16 cellular contexts compared by ENCODE assay signal in genomic region chr20:51697119-51697826, GRCh38.
A peak's percentile ranks its signal among the peaks of the same experiment; 100 is the strongest.
DNase-seq lines count a peak whose midpoint lies in the region; FAIRE-seq and TF ChIP-seq lines count a peak whose summit lies in the region.
"Had no signal": no experiment of that assay in that cellular context is flagged by ENCODE, and none has a peak within 500 bp of the region (broad histone marks: within the 10 kb centered on the region; RNA-seq: fewer than 3 reads in every experiment).

No MANE protein-coding gene starts in this region.

- FAIRE-seq in kidney (lab: Jason Lieb, UNC) = no peak

- no peaks in the 10 kb centered on the region for H3K27me3 ChIP-seq in WERI-Rb-1 (ENCODE audit: insufficient read depth, low read depth, severe bottlenecking)

- H3K4me1 ChIP-seq in kidney (ENCODE audit: control insufficient read depth in 1 of 2, insufficient read depth in 1 of 2, low read depth in 1 of 2, low read length in 2 of 2) = no peaks in the 10 kb centered on the region

- no peaks in the 10 kb centered on the region for H3K9me3 Mint-ChIP-seq in Calu3 (ENCODE audit: low read depth, unreplicated experiment)

- H3K36me3 ChIP-seq in WERI-Rb-1 = no peaks in the 10 kb centered on the region
- H3K36me3 ChIP-seq in kidney (ENCODE audit: control insufficient read depth in 1 of 2, insufficient read depth in 2 of 2, low read length in 2 of 2) = peaks cover 0 to 2% of the 10 kb centered on the region in 2 donors

- intact Hi-C loops in Calu3 (cut with micrococcal nuclease; ENCODE audit: unreplicated experiment) = no loop called here
- intact Hi-C loops in kidney (cut with DNase I) = no loop called here
- intact Hi-C loops in cardiac septum (cut with DNase I) = no loop called here

- H3K4me3 Mint-ChIP-seq in Calu3 (ENCODE audit: low read depth, unreplicated experiment) = no peak overlapping the region
- H3K4me3 Mint-ChIP-seq: activated CD4-positive, alpha-beta T cell treated with anti-CD3 and anti-CD28 coated beads for 36 hours; CD14-positive monocyte had no signal

- H3K27ac ChIP-seq in WERI-Rb-1 = peak overlapping the region; percentile 65
- H3K27ac ChIP-seq in kidney (ENCODE audit: low read depth in 2 of 2, low read length in 2 of 2) = no peak overlapping the region

- peak overlapping the region; percentile 81 for H3K27ac Mint-ChIP-seq in Calu3 (ENCODE audit: unreplicated experiment)
- H3K27ac Mint-ChIP-seq: activated CD4-positive, alpha-beta T cell treated with anti-CD3 and anti-CD28 coated beads for 36 hours; CD14-positive monocyte had no signal

- peaks cover 61% of the 10 kb centered on the region for H3K4me1 Mint-ChIP-seq in Calu3 (ENCODE audit: low read depth, unreplicated experiment)

- TF ChIP-seq CTCF in Calu3 (IDR thresholded peaks at IDR 0.05; ENCODE audit: unreplicated experiment) = no peak
- TF ChIP-seq CTCF in WERI-Rb-1 (IDR thresholded peaks at IDR 0.05; ENCODE audit: low read depth, low read length) = no peak
- TF ChIP-seq CTCF in kidney (IDR thresholded peaks at IDR 0.05; ENCODE audit: borderline replicate concordance, extremely low read depth, insufficient read depth) = no peak

- CTCF ChIA-PET in Calu3 (lab: Charles Lee) = interaction anchor here (0.5 to 1.0 kb wide), 3 partner anchors 56 to 259 kb away, joined by 3 to 4 read pairs (median 3); no protein-coding TSS in a partner anchor

- no peaks in the 10 kb centered on the region for H3K27me3 Mint-ChIP-seq in Calu3 (ENCODE audit: unreplicated experiment)

- no peak for DNase-seq in Calu3
- peak; percentile 60 for DNase-seq in Jurkat, Clone E6-1 (ENCODE audit: low read depth, low spot score)
- DNase-seq in WERI-Rb-1 = no peak
- peak; percentile 41 for DNase-seq in iris pigment epithelial cell (ENCODE audit: low read depth)
- no peak for DNase-seq in GOT3 (lab: John Stamatoyannopoulos, UW)
- no peak for DNase-seq in hepatic stellate cell (ENCODE audit: low spot score)
- DNase-seq in kidney = no peak
- DNase-seq in cardiac septum (ENCODE audit: low spot score) = no peak
- DNase-seq: activated CD4-positive, alpha-beta T cell treated with anti-CD3 and anti-CD28 coated beads for 36 hours; central memory CD4-positive, alpha-beta T cell; H7; NCI-H1930; nucleus accumbens; stimulated activated CD4-positive, alpha-beta T cell treated with anti-CD3 and anti-CD28 coated beads, Interleukin-2, amount 100 ng/mL, for 24 hours; stimulated activated naive CD4-positive, alpha-beta T cell treated with Interleukin-2 at 50 U/mL for 16 hours had no signal

- no peaks in the 10 kb centered on the region for H3K9me3 ChIP-seq in WERI-Rb-1 (ENCODE audit: severe bottlenecking)
- H3K9me3 ChIP-seq in kidney (ENCODE audit: control insufficient read depth in 1 of 2, low read length in 2 of 2) = no peaks in the 10 kb centered on the region

- BruUV-seq in Calu3 (replicated peaks; lab: Mats Ljungman, UMichigan) = no TSS peak

- H3K36me3 Mint-ChIP-seq in Calu3 (ENCODE audit: insufficient read depth, unreplicated experiment) = peaks cover 38% of the 10 kb centered on the region
- H3K36me3 Mint-ChIP-seq: CD14-positive monocyte had no signal

- H3K4me3 ChIP-seq in Jurkat, Clone E6-1 (ENCODE audit: low read length) = peak overlapping the region; percentile 52
- H3K4me3 ChIP-seq in WERI-Rb-1 (ENCODE audit: low read depth, low read length) (no peak overlapping the region), kidney (ENCODE audit: low read length in 2 of 2) (no peak overlapping the region)

- no peak overlapping the region for H3K9ac ChIP-seq in kidney (ENCODE audit: low read length in 2 of 2)

Comparison
In these comparisons a context has a peak if more than half of its experiments do, and no peak if none do; other contexts are left out.
1. DNase-seq: peak in Jurkat, Clone E6-1 (single experiment) and iris pigment epithelial cell (single experiment); none in Calu3 (single experiment), WERI-Rb-1 (single experiment), GOT3 (single experiment), hepatic stellate cell (single experiment), kidney (single experiment) and cardiac septum (single experiment).